ENCODE assay signal across 1 cellular context in genomic region chr9:20319641-20320337, GRCh38.
A peak's percentile ranks its signal among the peaks of the same experiment; 100 is the strongest.
TF ChIP-seq lines count a peak whose summit lies in the region.

No MANE protein-coding gene starts in this region.

TF ChIP-seq in HEK293, 187 proteins besides CTCF, POLR2A, EP300 and RAD21 (continued from another document):
- TF ChIP-seq ZNF561 (tag by site-specific recombination; IDR thresholded peaks at IDR 0.05; ENCODE audit: borderline replicate concordance) (0 out of 2 replicates have a peak, but pooled peaks have one; percentile 40), ZNF510 (tag by site-specific recombination; IDR thresholded peaks at IDR 0.05; ENCODE audit: insufficient replicate concordance) (no peak), ZNF394 (tag by site-specific recombination; IDR thresholded peaks at IDR 0.05; ENCODE audit: borderline replicate concordance) (peak; percentile 56; the same call in 1 of the 2 replicates), GLIS1 (tag by site-specific recombination; IDR thresholded peaks at IDR 0.05) (peak; percentile 70), ZNF692 (tag by site-specific recombination; IDR thresholded peaks at IDR 0.05) (0 out of 2 replicates have a peak, but pooled peaks have one; percentile 45), WT1 (tag by site-specific recombination; IDR thresholded peaks at IDR 0.05) (peak; percentile 92), PRDM1 (tag by site-specific recombination; IDR thresholded peaks at IDR 0.05) (peak; percentile 76), ZNF175 (tag by site-specific recombination; IDR thresholded peaks at IDR 0.05) (no peak), AEBP2 (tag by site-specific recombination; IDR thresholded peaks at IDR 0.05; ENCODE audit: borderline replicate concordance) (no peak), HOXD13 (CRISPR knock-in tag; IDR thresholded peaks at IDR 0.05; ENCODE audit: borderline replicate concordance) (peak; percentile 65; the same call in 1 of the 2 replicates), TRIM28 (IDR thresholded peaks at IDR 0.05; ENCODE audit: borderline replicate concordance, low read length) (peak; percentile 56; the same call in 1 of the 2 replicates), ZNF677 (tag by site-specific recombination; IDR thresholded peaks at IDR 0.05) (no peak), ZFP37 (tag by site-specific recombination; IDR thresholded peaks at IDR 0.05) (peak; percentile 32; the same call in 1 of the 2 replicates)
